ENCODE assay signal across 9 cellular contexts in genomic region chr19:47255947-47256687, GRCh38. TPM values are rescaled to one million over a fixed set of nuclear protein-coding genes. Genes with fewer than 3 reads are reported as not detected.
DNase-seq lines count a peak whose midpoint lies in the region; ATAC-seq, FAIRE-seq and TF ChIP-seq lines count a peak whose summit lies in the region.
"Had no signal": no experiment of that assay in that cellular context is flagged by ENCODE, and none has a peak within 500 bp of the region (broad histone marks: within the 10 kb centered on the region; RNA-seq: fewer than 3 reads in every experiment).

CCDC9 (plus strand) TSS chr19:47256525; CDS start chr19:47258401, 1,876 bp downstream.

- peaks cover 32% of the 10 kb centered on the region for H3K4me1 ChIP-seq in BLaER1
- H3K4me1 ChIP-seq in duodenal mucosa (ENCODE audit: control insufficient read depth in 1 of 2, insufficient read depth in 2 of 2, low read length in 2 of 2): peaks cover 17 to 20% of the 10 kb centered on the region in 2 donors
- H3K4me1 ChIP-seq in lung (ENCODE audit: control insufficient read depth in 2 of 2, insufficient read depth in 2 of 2, low read length in 2 of 2): peaks cover 7 to 8% of the 10 kb centered on the region in 2 donors

- FAIRE-seq in GM19239 (lab: Jason Lieb, UNC): no peak
- FAIRE-seq: frontal cortex had no signal

- CTCF ChIA-PET in activated CD4-positive, alpha-beta T cell treated with anti-CD3 and anti-CD28 coated beads, Interleukin-2, amount 10 ng/mL, durations not matched to agents 7 days and 5 days (lab: Charles Lee): interaction anchor here (0.6 to 6.0 kb wide), 10 partner anchors 11 to 452 kb away, joined by 3 to 80 read pairs (median 3); partner anchors contain the start of gene DHX34

- 11 to 17% methylated on average over 43 to 56 of the region's 56 CpGs for WGBS in lung, 2 donors

- peaks cover 37% of the 10 kb centered on the region for H3K4me1 Mint-ChIP-seq in activated CD4-positive, alpha-beta T cell treated with anti-CD3 and anti-CD28 coated beads, Interleukin-2, amount 10 ng/mL, durations not matched to agents 7 days and 5 days

- DNase-seq in GM19239 (ENCODE audit: insufficient read length, low spot score) (peak; percentile 92), NCI-H510A treated with DMSO at 0.1 percent for 48 hours (lab: John Stamatoyannopoulos, UW) (peak; percentile 92), lung (ENCODE audit: low spot score) (peak; percentile 95)
- DNase-seq in activated CD4-positive, alpha-beta T cell treated with anti-CD3 and anti-CD28 coated beads, Interleukin-2, amount 10 ng/mL, durations not matched to agents 7 days and 5 days: peak; percentile 94
- peak; percentile 82 for DNase-seq in stimulated activated CD8-positive, alpha-beta memory T cell treated with anti-CD3 and anti-CD28 coated beads, Interleukin-12 subunit alpha, Interleukin-12 subunit beta, amount 100 ng/mL, for 1 hour (ENCODE audit: low read depth)

- H3K9me3 ChIP-seq in BLaER1: no peaks in the 10 kb centered on the region
- no peaks in the 10 kb centered on the region for H3K9me3 ChIP-seq in duodenal mucosa (ENCODE audit: control insufficient read depth in 1 of 2, low read length in 2 of 2)
- no peaks in the 10 kb centered on the region for H3K9me3 ChIP-seq in lung (ENCODE audit: control insufficient read depth in 2 of 2, insufficient read depth in 1 of 2, low read length in 1 of 2)

- peaks cover 30% of the 10 kb centered on the region for H3K36me3 Mint-ChIP-seq in activated CD4-positive, alpha-beta T cell treated with anti-CD3 and anti-CD28 coated beads, Interleukin-2, amount 10 ng/mL, durations not matched to agents 7 days and 5 days (ENCODE audit: low read depth)

- peak; percentile 47 for ATAC-seq in HG03442 (IDR thresholded peaks at IDR 0.05; ENCODE audit: unreplicated experiment)
- ATAC-seq in lung (ENCODE audit: insufficient read depth, low FRiP score): peak; percentile 50

- H3K27ac ChIP-seq in BLaER1: peak within 1 kb of the TSS; percentile 98
- peak within 1 kb of the TSS; percentile 89 for H3K27ac ChIP-seq in duodenal mucosa (ENCODE audit: low read depth, low read length)
- H3K27ac ChIP-seq in lung (ENCODE audit: low read depth in 1 of 2, low read length in 1 of 2): peak within 1 kb of the TSS; percentile 90 to 95

- H4K20me1 ChIP-seq in BLaER1: peaks cover 39% of the 10 kb centered on the region

- H3K4me3 ChIP-seq in BLaER1: peak within 1 kb of the TSS; percentile 74
- H3K4me3 ChIP-seq in duodenal mucosa (ENCODE audit: low read depth in 1 of 2, low read length in 2 of 2): peak within 1 kb of the TSS; percentile 78 to 92
- peak within 1 kb of the TSS; percentile 30 for H3K4me3 ChIP-seq in lung

- H3K4me2 ChIP-seq in BLaER1: peak within 1 kb of the TSS; percentile 100

- POLR2A ChIA-PET in activated CD4-positive, alpha-beta T cell treated with anti-CD3 and anti-CD28 coated beads, Interleukin-2, amount 10 ng/mL, durations not matched to agents 7 days and 5 days (lab: Charles Lee): interaction anchor here (0.9 to 1.4 kb wide), 2 partner anchors 11 to 18 kb away, joined by 3 to 8 read pairs; no protein-coding TSS in a partner anchor

- H3K9me3 Mint-ChIP-seq in activated CD4-positive, alpha-beta T cell treated with anti-CD3 and anti-CD28 coated beads, Interleukin-2, amount 10 ng/mL, durations not matched to agents 7 days and 5 days: no peaks in the 10 kb centered on the region

- peak within 1 kb of the TSS; percentile 90 for H3K9ac ChIP-seq in BLaER1
- peak within 1 kb of the TSS; percentile 84 to 94 for H3K9ac ChIP-seq in duodenal mucosa (ENCODE audit: low read depth in 1 of 2, low read length in 2 of 2)

- no peak for TF ChIP-seq CTCF in lung (IDR thresholded peaks at IDR 0.05; ENCODE audit: control extremely low read depth, extremely low read depth)

- H3K36me3 ChIP-seq in BLaER1 (peaks cover 30% of the 10 kb centered on the region), duodenal mucosa (ENCODE audit: control insufficient read depth in 1 of 2, insufficient read depth in 2 of 2, low read length in 2 of 2) (peaks cover 11 to 28% of the 10 kb centered on the region in 2 donors), lung (ENCODE audit: control insufficient read depth in 2 of 2, insufficient read depth in 2 of 2, low read length in 2 of 2) (peaks cover 8 to 29% of the 10 kb centered on the region in 2 donors)

- H3K27ac Mint-ChIP-seq in activated CD4-positive, alpha-beta T cell treated with anti-CD3 and anti-CD28 coated beads, Interleukin-2, amount 10 ng/mL, durations not matched to agents 7 days and 5 days: peak within 1 kb of the TSS; percentile 97

- no peaks in the 10 kb centered on the region for H3K27me3 Mint-ChIP-seq in activated CD4-positive, alpha-beta T cell treated with anti-CD3 and anti-CD28 coated beads, Interleukin-2, amount 10 ng/mL, durations not matched to agents 7 days and 5 days

- peak within 1 kb of the TSS; percentile 91 for H3K4me3 Mint-ChIP-seq in activated CD4-positive, alpha-beta T cell treated with anti-CD3 and anti-CD28 coated beads, Interleukin-2, amount 10 ng/mL, durations not matched to agents 7 days and 5 days

- H3K27me3 ChIP-seq in BLaER1 (no peaks in the 10 kb centered on the region), duodenal mucosa (ENCODE audit: control insufficient read depth in 1 of 2, insufficient read depth in 2 of 2, low read length in 2 of 2) (no peaks in the 10 kb centered on the region), lung (ENCODE audit: control insufficient read depth, insufficient read depth) (no peaks in the 10 kb centered on the region)

RNA-seq across cellular contexts. Expression of gene CCDC9, which starts in this region (rescaled TPM):
- 10 to 100 TPM; 20.4 to 24.1 TPM for total RNA-seq in activated CD4-positive, alpha-beta T cell treated with anti-CD3 and anti-CD28 coated beads, Interleukin-2, amount 10 ng/mL, durations not matched to agents 7 days and 5 days
- 10 to 100 TPM; 17.5 to 44.5 TPM for total RNA-seq in lung
- polyA plus RNA-seq in lung: 10 to 100 TPM; 30.0 to 39.1 TPM

Comparison
In these comparisons a context has a peak if more than half of its experiments do, and no peak if none do; other contexts are left out.
1. Peak in every context shown above with its lines: DNase-seq, ATAC-seq, H3K4me3 ChIP-seq and H3K27ac ChIP-seq.
2. H3K4me3 ChIP-seq: peak in every context shown above with its lines; median percentile 85 in duodenal mucosa; 74 in BLaER1; 30 in lung.